Comparison of ENCODE assay signal across 9 cellular contexts in genomic region chr18:70490008-70490933, GRCh38.
DNase-seq lines count a peak whose midpoint lies in the region; ATAC-seq and TF ChIP-seq lines count a peak whose summit lies in the region.
"Had no signal": no experiment of that assay in that cellular context is flagged by ENCODE, and none has a peak within 500 bp of the region (broad histone marks: within the 10 kb centered on the region; RNA-seq: fewer than 3 reads in every experiment).

No MANE protein-coding gene starts in this region.

- H3K4me3 Mint-ChIP-seq in MCF 10A (ENCODE audit: unreplicated experiment), result peak overlapping the region; percentile 39

- H3K4me1 Mint-ChIP-seq in MCF 10A (ENCODE audit: insufficient read depth, unreplicated experiment), result peaks cover 8% of the 10 kb centered on the region

- H3K27me3 Mint-ChIP-seq in MCF 10A (ENCODE audit: insufficient read depth, unreplicated experiment), result peaks cover 10% of the 10 kb centered on the region

- H3K4me1 ChIP-seq in Panc1 (ENCODE audit: control insufficient read depth, insufficient read depth, low read length), result peaks cover 33% of the 10 kb centered on the region

- H3K27me3 ChIP-seq in Panc1 (ENCODE audit: control insufficient read depth, insufficient read depth, low read length), result no peaks in the 10 kb centered on the region

- TF ChIP-seq CTCF in Panc1 (IDR thresholded peaks at IDR 0.05) (peak; percentile 70), MCF 10A (IDR thresholded peaks at IDR 0.05; ENCODE audit: unreplicated experiment) (peak; percentile 69)

- no TSS peak for BruUV-seq in Panc1 (replicated peaks; lab: Mats Ljungman, UMichigan)
- no TSS peak for BruUV-seq in MCF 10A (replicated peaks; lab: Mats Ljungman, UMichigan)

- H3K9me3 ChIP-seq in Panc1 (ENCODE audit: control insufficient read depth, insufficient read depth, low read depth, low read length), result no peaks in the 10 kb centered on the region

- H3K36me3 ChIP-seq in Panc1 (ENCODE audit: control insufficient read depth, insufficient read depth, low read length), result no peaks in the 10 kb centered on the region; the same call in 1 of the 2 replicates

- CTCF ChIA-PET in Panc1 (lab: Charles Lee) (interaction anchor here (0.7 kb wide), 1 partner anchor 10 kb away, joined by 3 read pairs; no protein-coding TSS in a partner anchor), MCF 10A (lab: Yijun Ruan, JAX) (interaction anchor here (0.5 to 3.4 kb wide), 39 partner anchors 10 to 1977 kb away, joined by 3 to 30 read pairs (median 3); no protein-coding TSS in a partner anchor)

- H3K27ac Mint-ChIP-seq in MCF 10A (ENCODE audit: low read depth, unreplicated experiment), result peak overlapping the region; percentile 68
- H3K27ac Mint-ChIP-seq: activated naive CD4-positive, alpha-beta T cell treated with anti-CD3 and anti-CD28 coated beads, Interleukin-2, amount 50 U/mL, for 72 hours had no signal

- no peaks in the 10 kb centered on the region for H3K9me3 Mint-ChIP-seq in MCF 10A (ENCODE audit: unreplicated experiment)
- H3K9me3 Mint-ChIP-seq: activated naive CD4-positive, alpha-beta T cell treated with anti-CD3 and anti-CD28 coated beads, Interleukin-2, amount 50 U/mL, for 72 hours had no signal

- in situ Hi-C loops in Panc1 (cut with HindIII; ENCODE audit: low pct_unique_long_range_greater_than_20kb, low sequenced_read_pairs), result no loop called here

- intact Hi-C loops in Panc1 (cut with micrococcal nuclease; ENCODE audit: unreplicated experiment), result no loop called here
- intact Hi-C loops in MCF 10A (cut with micrococcal nuclease), result loop anchor here (2.0 to 5.0 kb wide), 2 partner anchors 293 to 442 kb away; no protein-coding TSS in a partner anchor

- peak; percentile 45 for ATAC-seq in GM19455 (IDR thresholded peaks at IDR 0.05; ENCODE audit: unreplicated experiment)
- ATAC-seq in Panc1, result peak; percentile 79

- POLR2A ChIA-PET in Panc1 (lab: Charles Lee), result no interaction called here
- POLR2A ChIA-PET in MCF 10A (lab: Yijun Ruan, JAX), result interaction anchor here (0.6 kb wide), 1 partner anchor 98 kb away, joined by 3 read pairs; no protein-coding TSS in a partner anchor

- peak overlapping the region; percentile 94 for H3K27ac ChIP-seq in Panc1 (ENCODE audit: low read length)

- peak overlapping the region in 1 of 2 experiments; percentile 10; a peak in 1 of 4 replicates for H3K4me3 ChIP-seq in Panc1 (ENCODE audit: low read depth in 2 of 2, low read length in 2 of 2)

- H3K36me3 Mint-ChIP-seq in MCF 10A (ENCODE audit: insufficient read depth, unreplicated experiment), result no peaks in the 10 kb centered on the region
- H3K36me3 Mint-ChIP-seq: activated naive CD4-positive, alpha-beta T cell treated with anti-CD3 and anti-CD28 coated beads, Interleukin-2, amount 50 U/mL, for 72 hours had no signal

- peak; percentile 33 for DNase-seq in DMS153 (lab: John Stamatoyannopoulos, UW)
- peak; percentile 66 for DNase-seq in LHCN-M2 (ENCODE audit: low read depth)
- peak; percentile 24 for DNase-seq in Panc1 (ENCODE audit: low read depth, low spot score)
- peak; percentile 70 for DNase-seq in MCF 10A (ENCODE audit: unreplicated experiment)
- peak; percentile 66 for DNase-seq in iris pigment epithelial cell (ENCODE audit: low read depth)
- peak; percentile 6 to 8 for DNase-seq in stimulated activated CD4-positive, alpha-beta T cell treated with anti-CD3 and anti-CD28 coated beads, Interleukin-4, amount 100 ng/mL, for 48 hours (ENCODE audit: low read depth in 2 of 2)
- DNase-seq in germinal center (ENCODE audit: low spot score), result no peak
